In genomic region chr17:15910791-15911190, GRCh38 we compare ENCODE assay signal across 18 cellular contexts. TPM values are rescaled to one million over a fixed set of nuclear protein-coding genes. Genes with fewer than 3 reads are reported as not detected.
DNase-seq lines count a peak whose midpoint lies in the region; ATAC-seq, FAIRE-seq and TF ChIP-seq lines count a peak whose summit lies in the region.
"Had no signal": no experiment of that assay in that cellular context is flagged by ENCODE, and none has a peak within 500 bp of the region (broad histone marks: within the 10 kb centered on the region; RNA-seq: fewer than 3 reads in every experiment).

No MANE protein-coding gene starts in this region.

- no peaks in the 10 kb centered on the region for H3K27me3 Mint-ChIP-seq in CD8-positive, alpha-beta T cell (ENCODE audit: low read depth)

- H3K9me1 ChIP-seq in keratinocyte (ENCODE audit: control insufficient read depth, extremely low read depth, insufficient read depth, low read length), result no peaks in the 10 kb centered on the region

- H3K4me1 Mint-ChIP-seq in CD8-positive, alpha-beta T cell (ENCODE audit: low read depth), result no peaks in the 10 kb centered on the region

- H3K27me3 ChIP-seq in keratinocyte (ENCODE audit: control insufficient read depth, extremely low read depth, insufficient read depth, low read length), result peaks cover 4% of the 10 kb centered on the region
- no peaks in the 10 kb centered on the region for H3K27me3 ChIP-seq in CD8-positive, alpha-beta T cell (ENCODE audit: insufficient read depth, low read length)

- H3K4me1 ChIP-seq in keratinocyte (ENCODE audit: control insufficient read depth, extremely low read depth, insufficient read depth, low read length), result no peaks in the 10 kb centered on the region
- H3K4me1 ChIP-seq in CD8-positive, alpha-beta T cell (ENCODE audit: insufficient read depth, low read length), result no peaks in the 10 kb centered on the region

- intact Hi-C loops in sciatic nerve (cut with DNase I), result no loop called here
- intact Hi-C loops in CD8-positive, alpha-beta T cell (cut with DNase I, micrococcal nuclease), result no loop called here

- FAIRE-seq in keratinocyte (lab: Jason Lieb, UNC), result no peak
- FAIRE-seq: GM12878, K562 had no signal

- no peak overlapping the region for H3K4me3 ChIP-seq in keratinocyte (ENCODE audit: control insufficient read depth in 2 of 3, extremely low read depth in 1 of 3, insufficient read depth in 2 of 3, low read depth in 1 of 3, low read length in 3 of 3)
- H3K4me3 ChIP-seq in CD8-positive, alpha-beta T cell (ENCODE audit: low read depth, low read length), result no peak overlapping the region
- H3K4me3 ChIP-seq: GM12878, K562, SK-N-MC had no signal

- no peaks in the 10 kb centered on the region for H3K9me3 Mint-ChIP-seq in CD8-positive, alpha-beta T cell

- no peaks in the 10 kb centered on the region for H3K9me3 ChIP-seq in keratinocyte (ENCODE audit: control insufficient read depth, low read depth, low read length)
- H3K9me3 ChIP-seq in CD8-positive, alpha-beta T cell (ENCODE audit: low read length), result no peaks in the 10 kb centered on the region

- CTCF ChIA-PET in RWPE1 (lab: Yijun Ruan, JAX), result no interaction called here
- CTCF ChIA-PET in CD8-positive, alpha-beta T cell (lab: Charles Lee), result interaction anchor here (0.9 kb wide), 1 partner anchor 35 kb away, joined by 3 read pairs; no protein-coding TSS in a partner anchor

- H3K27ac ChIP-seq in RWPE1, result no peak overlapping the region
- no peak overlapping the region for H3K27ac ChIP-seq in keratinocyte (ENCODE audit: control insufficient read depth, insufficient read depth, low read length)
- no peak overlapping the region for H3K27ac ChIP-seq in CD8-positive, alpha-beta T cell (ENCODE audit: low read depth, low read length)
- H3K27ac ChIP-seq: HL-60, SK-N-MC had no signal

- H3K4me3 Mint-ChIP-seq in CD8-positive, alpha-beta T cell, result no peak overlapping the region

- H3K27ac Mint-ChIP-seq in CD8-positive, alpha-beta T cell, result no peak overlapping the region

- peak overlapping the region; percentile 30 for H3K4me2 ChIP-seq in keratinocyte (ENCODE audit: control insufficient read depth, extremely low read depth, insufficient read depth, low read depth, low read length)

- peak; percentile 44 for DNase-seq in activated CD8-positive, alpha-beta memory T cell treated with anti-CD3 and anti-CD28 coated beads for 24 hours
- DNase-seq in activated CD8-positive, alpha-beta memory T cell treated with anti-CD3 and anti-CD28 coated beads, Interleukin-2, amount 50 U/mL, for 48 hours, result no peak
- DNase-seq in RWPE1 (ENCODE audit: low spot score) (peak; percentile 16), keratinocyte (ENCODE audit: low read depth, low spot score) (no peak), sciatic nerve (ENCODE audit: low spot score) (peak; percentile 5), SW480 (ENCODE audit: low spot score) (no peak)
- DNase-seq in CD8-positive, alpha-beta T cell, result no peak
- DNase-seq: C1 segment of cervical spinal cord, GOT3, NCI-H1092 treated with DMSO at 0.1 percent for 48 hours, NCI-H187, NCI-H2171, NCI-H510A had no signal

- H2AFZ ChIP-seq in keratinocyte (ENCODE audit: control insufficient read depth, low read length), result no peak overlapping the region

- H4K20me1 ChIP-seq in keratinocyte (ENCODE audit: control insufficient read depth, extremely low read depth, insufficient read depth, low read length), result no peaks in the 10 kb centered on the region

- dilution Hi-C loops in keratinocyte (cut with MboI; ENCODE audit: extremely low pct_ligation_motif_present, low sequenced_read_pairs), result no loop called here

- H3K9ac ChIP-seq in keratinocyte (ENCODE audit: control insufficient read depth, extremely low read depth, insufficient read depth, low read length), result no peak overlapping the region

- no peaks in the 10 kb centered on the region for H3K79me2 ChIP-seq in keratinocyte (ENCODE audit: control insufficient read depth, insufficient read depth, low read length)

- ATAC-seq in sciatic nerve (no peak), HG02610 (IDR thresholded peaks at IDR 0.05; ENCODE audit: unreplicated experiment) (no peak)
- ATAC-seq in CD8-positive, alpha-beta T cell, result no peak
- ATAC-seq: GM12878, K562 had no signal

- H3K36me3 Mint-ChIP-seq in CD8-positive, alpha-beta T cell, result no peaks in the 10 kb centered on the region

- POLR2A ChIA-PET in RWPE1 (lab: Yijun Ruan, JAX; ENCODE audit: low non-redundant PET), result interaction anchor here (0.5 kb wide), 1 partner anchor 81 kb away, joined by 3 read pairs; no protein-coding TSS in a partner anchor
- POLR2A ChIA-PET in CD8-positive, alpha-beta T cell (lab: Charles Lee), result no interaction called here

- TF ChIP-seq CTCF in RWPE1 (conservative IDR thresholded peaks at IDR 0.05; ENCODE audit: low read depth) (no peak), keratinocyte (optimal IDR thresholded peaks at IDR 0.05 in 1 of 3, IDR thresholded peaks at IDR 0.05 in 1 of 3, conservative IDR thresholded peaks at IDR 0.05 in 1 of 3; ENCODE audit: extremely low read depth in 1 of 3, insufficient read depth in 2 of 3, low read length in 3 of 3) (no peak)
- no peak for TF ChIP-seq CTCF in CD8-positive, alpha-beta T cell (IDR thresholded peaks at IDR 0.05)

- no peaks in the 10 kb centered on the region for H3K36me3 ChIP-seq in keratinocyte (ENCODE audit: control insufficient read depth in 2 of 2, extremely low read depth in 1 of 2, insufficient read depth in 2 of 2, low read length in 2 of 2)
- H3K36me3 ChIP-seq in CD8-positive, alpha-beta T cell (ENCODE audit: insufficient read depth, low read length), result no peaks in the 10 kb centered on the region

RNA-seq across cellular contexts. Expression of gene ADORA2B, which starts 34.1 kb away (rescaled TPM):
- 43.8 to 50.0 TPM (median 47.1 TPM) in 3 replicates for polyA plus RNA-seq in keratinocyte
- polyA plus RNA-seq in keratinocyte (2011; ENCODE audit: low read depth), result 3.1 TPM
- 29.8 and 33.5 TPM in 2 replicates for polyA plus RNA-seq in keratinocyte (2011; cell fraction: cytosol; rRNA removed)
- 49.0 and 54.2 TPM in 2 replicates for polyA plus RNA-seq in keratinocyte (2011; cell fraction: nucleus; rRNA removed)
- polyA plus RNA-seq in keratinocyte (2012; ENCODE audit: low replicate concordance), result 12.0 and 33.5 TPM in 2 replicates
- 32.3 to 42.4 TPM (median 41.9 TPM) in 3 replicates for polyA minus RNA-seq in keratinocyte
- polyA minus RNA-seq in keratinocyte (2011; cell fraction: cytosol; rRNA and poly(A)+ RNA removed), result 39.5 TPM
- 32.8 and 46.5 TPM in 2 replicates for polyA minus RNA-seq in keratinocyte (2011; cell fraction: nucleus; rRNA and poly(A)+ RNA removed)
- 0.67 TPM for total RNA-seq in sciatic nerve
- total RNA-seq in CD8-positive, alpha-beta T cell, result not detected

Comparison
In these comparisons a context has a peak if more than half of its experiments do, and no peak if none do; other contexts are left out.
1. DNase-seq: peak in activated CD8-positive, alpha-beta memory T cell treated with anti-CD3 and anti-CD28 coated beads for 24 hours (single experiment), RWPE1 (single experiment) and sciatic nerve (single experiment); none in activated CD8-positive, alpha-beta memory T cell treated with anti-CD3 and anti-CD28 coated beads, Interleukin-2, amount 50 U/mL, for 48 hours (single experiment), keratinocyte (single experiment), CD8-positive, alpha-beta T cell (0 of 7) and SW480 (single experiment).